In the genomic region with DNA sequence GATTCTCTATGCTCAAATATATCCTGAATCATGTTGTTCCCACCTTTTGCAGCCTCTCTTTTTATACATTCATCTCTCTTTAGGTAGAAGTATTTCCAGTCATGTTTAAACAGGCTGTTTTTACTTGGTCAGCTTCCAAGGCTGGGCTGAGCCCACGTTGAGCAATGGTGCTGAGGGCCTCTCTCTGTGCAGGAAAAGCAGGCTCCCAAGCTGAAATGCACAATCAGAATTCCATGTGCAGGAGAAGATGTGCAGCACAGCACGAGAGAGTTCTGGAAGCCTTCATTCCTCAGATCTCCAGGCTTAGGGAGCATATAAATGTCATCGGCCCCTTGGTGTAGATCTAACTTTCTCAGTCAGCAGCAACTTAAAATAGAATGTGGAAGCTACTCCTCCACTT, we compare ENCODE assay signal across 1 cellular context.
TF ChIP-seq lines count a peak whose summit lies in the region.

No MANE protein-coding gene starts in this region.

TF ChIP-seq in IMR-90, 13 proteins besides CTCF, POLR2A, EP300 and RAD21 (continued from another document):
- no peak for TF ChIP-seq SMC3 (IDR thresholded peaks at IDR 0.05; ENCODE audit: low read depth, low read length)
- TF ChIP-seq, protein P1, sequence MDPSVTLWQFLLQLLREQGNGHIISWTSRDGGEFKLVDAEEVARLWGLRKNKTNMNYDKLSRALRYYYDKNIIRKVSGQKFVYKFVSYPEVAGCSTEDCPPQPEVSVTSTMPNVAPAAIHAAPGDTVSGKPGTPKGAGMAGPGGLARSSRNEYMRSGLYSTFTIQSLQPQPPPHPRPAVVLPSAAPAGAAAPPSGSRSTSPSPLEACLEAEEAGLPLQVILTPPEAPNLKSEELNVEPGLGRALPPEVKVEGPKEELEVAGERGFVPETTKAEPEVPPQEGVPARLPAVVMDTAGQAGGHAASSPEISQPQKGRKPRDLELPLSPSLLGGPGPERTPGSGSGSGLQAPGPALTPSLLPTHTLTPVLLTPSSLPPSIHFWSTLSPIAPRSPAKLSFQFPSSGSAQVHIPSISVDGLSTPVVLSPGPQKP (IDR thresholded peaks at IDR 0.05; ENCODE audit: borderline replicate concordance, low read depth, low read length) = no peak
- TF ChIP-seq CEBPB (IDR thresholded peaks at IDR 0.05; ENCODE audit: low read depth, low read length) = peak; percentile 27; the same call in 1 of the 2 replicates
- TF ChIP-seq MXI1 (IDR thresholded peaks at IDR 0.05; ENCODE audit: borderline replicate concordance, low read depth, low read length) = no peak
